ENCODE assay signal across 17 cellular contexts in genomic region chr4:122403860-122404259, GRCh38. TPM values are rescaled to one million over a fixed set of nuclear protein-coding genes. Genes with fewer than 3 reads are reported as not detected.
A peak's percentile ranks its signal among the peaks of the same experiment; 100 is the strongest.
DNase-seq lines count a peak whose midpoint lies in the region; ATAC-seq, FAIRE-seq and TF ChIP-seq lines count a peak whose summit lies in the region.
"Had no signal": no experiment of that assay in that cellular context is flagged by ENCODE, and none has a peak within 500 bp of the region (broad histone marks: within the 10 kb centered on the region; RNA-seq: fewer than 3 reads in every experiment).

No MANE protein-coding gene starts in this region.

- H3K27ac ChIP-seq in K562 (ENCODE audit: extremely low read depth, low read depth, low read length) (no peak overlapping the region), mesendoderm (ENCODE audit: low read depth, low read length) (no peak overlapping the region)
- H3K27ac ChIP-seq in CD8-positive, alpha-beta T cell (ENCODE audit: low read depth, low read length) = no peak overlapping the region
- H3K27ac ChIP-seq: BLaER1 had no signal

- CTCF ChIA-PET in K562 (lab: Yijun Ruan, JAX; ENCODE audit: low intra/inter-chr PET ratio) = no interaction called here
- CTCF ChIA-PET in CD8-positive, alpha-beta T cell (lab: Charles Lee) = no interaction called here

- no peaks in the 10 kb centered on the region for H3K79me1 ChIP-seq in mesendoderm (ENCODE audit: low read length)

- H3K9ac ChIP-seq in K562 (ENCODE audit: insufficient read depth in 1 of 2, low read depth in 2 of 2, low read length in 2 of 2) = peak overlapping the region in 1 of 2 experiments; percentile 62; a peak in 1 of 4 replicates
- no peak overlapping the region for H3K9ac ChIP-seq in mesendoderm (ENCODE audit: low read length)
- H3K9ac ChIP-seq: BLaER1 had no signal

- TF ChIP-seq EP300 in K562 (IDR thresholded peaks at IDR 0.05; ENCODE audit: low read length) = no peak

- H4K8ac ChIP-seq in mesendoderm (ENCODE audit: low read depth, low read length) = no peak overlapping the region

- DNase-seq in NCI-H82 (lab: John Stamatoyannopoulos, UW) = peak; percentile 7
- DNase-seq in NCI-H82 treated with DMSO at 0.1 percent for 48 hours (lab: John Stamatoyannopoulos, UW; ENCODE audit: unreplicated experiment) = no peak
- DNase-seq in K562 (ENCODE audit: extremely low read depth in 1 of 4, low spot score in 3 of 4) = peak in 1 of 4 experiments; percentile 28
- peak; percentile 6 for DNase-seq in mesendoderm
- DNase-seq in NCI-H1105 treated with DMSO at 0.1 percent for 48 hours (lab: John Stamatoyannopoulos, UW) = no peak
- DNase-seq in NCI-H146 (lab: John Stamatoyannopoulos, UW) = no peak
- no peak for DNase-seq in CD8-positive, alpha-beta T cell
- DNase-seq: 8988T, AML-193, DMS53, GOT3, HFFc6 had no signal

- peak overlapping the region; percentile 12; the same call in 1 of the 2 replicates for H3K4me2 ChIP-seq in K562 (ENCODE audit: insufficient read depth, low read length)
- H3K4me2 ChIP-seq in mesendoderm (ENCODE audit: low read length) = no peak overlapping the region
- H3K4me2 ChIP-seq: BLaER1 had no signal

- no peaks in the 10 kb centered on the region for H3K9me3 Mint-ChIP-seq in CD8-positive, alpha-beta T cell
- H3K9me3 Mint-ChIP-seq: HFFc6 had no signal

- no peak for TF ChIP-seq RAD21 in K562 (CRISPR knock-in tag; conservative IDR thresholded peaks at IDR 0.05 in 1 of 2, IDR thresholded peaks at IDR 0.05 in 1 of 2)

- no peak for FAIRE-seq in K562 (lab: Jason Lieb, UNC)
- FAIRE-seq: GM18507, HepG2, HTR-8/SVneo had no signal

- 8% methylated on average over 3 of the region's 3 CpGs for WGBS in K562 (ENCODE audit: insufficient coverage, low coverage, missing lambda C conversion rate)
- no CpG with 5 or more reads among the region's 3 CpGs for WGBS in mesendoderm (ENCODE audit: extremely low coverage, insufficient coverage, low lambda C conversion rate)

- H3K9me3 ChIP-seq in K562 (replicated peaks; ENCODE audit: control insufficient read depth, insufficient read depth, low read depth, low read length) = no peaks in the 10 kb centered on the region
- H3K9me3 ChIP-seq in CD8-positive, alpha-beta T cell (ENCODE audit: low read length) = no peaks in the 10 kb centered on the region
- H3K9me3 ChIP-seq: BLaER1, HAP-1 had no signal

- H2BK5ac ChIP-seq in mesendoderm (ENCODE audit: low read length) = no peak overlapping the region

- H3K27me3 ChIP-seq in K562 (ENCODE audit: control insufficient read depth in 2 of 2, insufficient read depth in 2 of 2, low read length in 2 of 2) (no peaks in the 10 kb centered on the region), mesendoderm (ENCODE audit: insufficient read depth, low read length, poor library complexity) (no peaks in the 10 kb centered on the region)
- H3K27me3 ChIP-seq in CD8-positive, alpha-beta T cell (ENCODE audit: insufficient read depth, low read length) = no peaks in the 10 kb centered on the region
- H3K27me3 ChIP-seq: BLaER1 had no signal

- peak overlapping the region; percentile 48; the same call in 1 of the 2 replicates for H2AFZ ChIP-seq in K562 (ENCODE audit: low read depth, low read length)

- H3K27ac Mint-ChIP-seq in CD8-positive, alpha-beta T cell = no peak overlapping the region
- H3K27ac Mint-ChIP-seq: HFFc6 had no signal

- no peaks in the 10 kb centered on the region for H3K36me3 Mint-ChIP-seq in CD8-positive, alpha-beta T cell

- no peak overlapping the region for H3K18ac ChIP-seq in mesendoderm (ENCODE audit: low read length)

- H3K4me3 Mint-ChIP-seq in CD8-positive, alpha-beta T cell = no peak overlapping the region
- H3K4me3 Mint-ChIP-seq: HFFc6 had no signal

- TF ChIP-seq CTCF in K562 (IDR thresholded peaks at IDR 0.05 in 2 of 3, conservative IDR thresholded peaks at IDR 0.05 in 1 of 3; ENCODE audit: insufficient read depth in 2 of 3, low read depth in 1 of 3, low read length in 3 of 3) = no peak
- TF ChIP-seq CTCF in CD8-positive, alpha-beta T cell (IDR thresholded peaks at IDR 0.05) = no peak

- POLR2A ChIA-PET in K562 (lab: Yijun Ruan, JAX) = no interaction called here
- POLR2A ChIA-PET in CD8-positive, alpha-beta T cell (lab: Charles Lee) = no interaction called here

- H4K5ac ChIP-seq in mesendoderm (ENCODE audit: low read length) = no peak overlapping the region

- H3K36me3 ChIP-seq in K562 (ENCODE audit: control insufficient read depth, insufficient read depth, low read length) (no peaks in the 10 kb centered on the region), mesendoderm (ENCODE audit: control insufficient read depth, insufficient read depth, low read length) (no peaks in the 10 kb centered on the region)
- H3K36me3 ChIP-seq in CD8-positive, alpha-beta T cell (ENCODE audit: insufficient read depth, low read length) = no peaks in the 10 kb centered on the region
- H3K36me3 ChIP-seq: BLaER1, HAP-1 had no signal

- no peaks in the 10 kb centered on the region for H3K4me1 Mint-ChIP-seq in CD8-positive, alpha-beta T cell (ENCODE audit: low read depth)

- no peak overlapping the region for H2BK15ac ChIP-seq in mesendoderm (replicated peaks; ENCODE audit: low read depth)

- no peak overlapping the region for H2BK120ac ChIP-seq in mesendoderm (ENCODE audit: low read depth, low read length)

- H2AK5ac ChIP-seq in mesendoderm (ENCODE audit: low read length) = no peak overlapping the region

- no peak overlapping the region for H3K56ac ChIP-seq in mesendoderm (ENCODE audit: low read length)

- H3K23ac ChIP-seq in mesendoderm (ENCODE audit: low read length) = no peak overlapping the region

- BruUV-seq in K562 (replicated peaks; lab: Mats Ljungman, UMichigan) = no TSS peak

- no peaks in the 10 kb centered on the region for H4K20me1 ChIP-seq in K562 (replicated peaks; ENCODE audit: control insufficient read depth, insufficient read depth, low read length)
- H4K20me1 ChIP-seq: BLaER1 had no signal

- peak; percentile 74 for ATAC-seq in K562
- no peak for ATAC-seq in CD8-positive, alpha-beta T cell
- ATAC-seq: HepG2 had no signal

- intact Hi-C loops in K562 (cut with micrococcal nuclease) = no loop called here
- intact Hi-C loops in CD8-positive, alpha-beta T cell (cut with DNase I, micrococcal nuclease) = no loop called here

- no peaks in the 10 kb centered on the region for H3K9me1 ChIP-seq in K562 (ENCODE audit: control insufficient read depth, insufficient read depth, low read length)

- in situ Hi-C loops in K562 (cut with MboI) = no loop called here

- no peak overlapping the region for H3K4me3 ChIP-seq in K562
- H3K4me3 ChIP-seq in mesendoderm (ENCODE audit: low read length) = no peak overlapping the region
- no peak overlapping the region for H3K4me3 ChIP-seq in CD8-positive, alpha-beta T cell (ENCODE audit: low read depth, low read length)
- H3K4me3 ChIP-seq: BLaER1, HAP-1 had no signal

- no peak overlapping the region for H3K4ac ChIP-seq in mesendoderm (ENCODE audit: low read depth, low read length)

- no peak for TF ChIP-seq POLR2A in K562 (conservative IDR thresholded peaks at IDR 0.05)

- peaks cover 11% of the 10 kb centered on the region for H3K27me3 Mint-ChIP-seq in CD8-positive, alpha-beta T cell (ENCODE audit: low read depth)

- H3K4me1 ChIP-seq in K562 (replicated peaks in 1 of 2; ENCODE audit: control insufficient read depth in 2 of 2, insufficient read depth in 2 of 2, low read length in 2 of 2) (no peaks in the 10 kb centered on the region), mesendoderm (ENCODE audit: control insufficient read depth, low read depth, low read length) (no peaks in the 10 kb centered on the region)
- no peaks in the 10 kb centered on the region for H3K4me1 ChIP-seq in CD8-positive, alpha-beta T cell (ENCODE audit: insufficient read depth, low read length)
- H3K4me1 ChIP-seq: BLaER1 had no signal

- H3K79me2 ChIP-seq in K562 (ENCODE audit: control insufficient read depth, insufficient read depth, low read length) (no peaks in the 10 kb centered on the region), mesendoderm (ENCODE audit: control insufficient read depth, insufficient read depth, low read length) (no peaks in the 10 kb centered on the region)

RNA-seq across cellular contexts. Expression of gene ADAD1, which starts 25.0 kb away (rescaled TPM):
- total RNA-seq in K562 (2011; cell fraction: chromatin; rRNA removed; ENCODE audit: low replicate concordance) = not detected in 2 replicates
- not detected in 2 replicates for total RNA-seq in K562 (2011; cell fraction: nucleolus; rRNA removed)
- total RNA-seq in K562 (2011; cell fraction: nucleoplasm; rRNA removed) = not detected in 2 replicates
- total RNA-seq in K562 (2014; rRNA removed) (not detected in 2 replicates), K562 (2014; rRNA removed; fragmentation: Illumina TruSeq; extraction: Trizol) (not detected in 2 replicates), K562 (2015; rRNA removed; fragmentation: Illumina TruSeq; extraction: Trizol) (not detected in 2 replicates), K562 (2021) (not detected in 2 replicates)
- polyA plus RNA-seq in K562 (2011; rRNA removed) (not detected in 2 replicates), K562 (2014; fragmentation: Illumina TruSeq; extraction: Trizol) (not detected in 2 replicates), K562 (2014; fragmentation: Nextera tagmentation; extraction: Ambion mirVana) (not detected), K562 (2014; rRNA removed) (not detected in 2 replicates)
- polyA plus RNA-seq in K562 (2011; cell fraction: cytosol; rRNA removed) = not detected in 2 replicates
- polyA plus RNA-seq in K562 (2011; cell fraction: nucleus; rRNA removed) = not detected in 2 replicates
- not detected in 2 replicates for polyA plus RNA-seq in K562 (2012)
- polyA minus RNA-seq in K562 (2011; rRNA and poly(A)+ RNA removed) = not detected in 2 replicates
- polyA minus RNA-seq in K562 (2011; cell fraction: cytosol; rRNA and poly(A)+ RNA removed) = not detected in 2 replicates
- polyA minus RNA-seq in K562 (2011; cell fraction: nucleus; rRNA and poly(A)+ RNA removed) = not detected in 2 replicates
- not detected for polyA plus RNA-seq in mesendoderm (2013, experiment 1 of 2)
- not detected for polyA plus RNA-seq in mesendoderm (2013, experiment 2 of 2)
- not detected for total RNA-seq in CD8-positive, alpha-beta T cell
- total RNA-seq: HepG2, HFFc6 had no signal
- polyA plus RNA-seq: HepG2 had no signal

RNA-seq across cellular contexts. Expression of gene IL2, which starts 52.7 kb away (rescaled TPM):
- not detected in 2 replicates for total RNA-seq in K562 (2011; cell fraction: chromatin; rRNA removed; ENCODE audit: low replicate concordance)
- not detected in 2 replicates for total RNA-seq in K562 (2011; cell fraction: nucleolus; rRNA removed)
- not detected in 2 replicates for total RNA-seq in K562 (2011; cell fraction: nucleoplasm; rRNA removed)
- total RNA-seq in K562 (2014; rRNA removed) = not detected in 2 replicates
- not detected in 2 replicates for total RNA-seq in K562 (2014; rRNA removed; fragmentation: Illumina TruSeq; extraction: Trizol)
- total RNA-seq in K562 (2015; rRNA removed; fragmentation: Illumina TruSeq; extraction: Trizol) = not detected in 2 replicates
- 0.89 and 1.6 TPM in 2 replicates for total RNA-seq in K562 (2021)
- polyA plus RNA-seq in K562 (2011; rRNA removed) = not detected in 2 replicates
- polyA plus RNA-seq in K562 (2011; cell fraction: cytosol; rRNA removed) = not detected in 2 replicates
- polyA plus RNA-seq in K562 (2011; cell fraction: nucleus; rRNA removed) = not detected in 2 replicates
- polyA plus RNA-seq in K562 (2012) = not detected in 2 replicates
- not detected in 2 replicates for polyA plus RNA-seq in K562 (2014; fragmentation: Illumina TruSeq; extraction: Trizol)
- polyA plus RNA-seq in K562 (2014; fragmentation: Nextera tagmentation; extraction: Ambion mirVana) = under 1 TPM in 1 of 2 experiments, not detected in 1; 0.11 TPM
- polyA plus RNA-seq in K562 (2014; rRNA removed) = not detected in 2 replicates
- not detected in 2 replicates for polyA minus RNA-seq in K562 (2011; rRNA and poly(A)+ RNA removed)
- not detected in 2 replicates for polyA minus RNA-seq in K562 (2011; cell fraction: cytosol; rRNA and poly(A)+ RNA removed)
- polyA minus RNA-seq in K562 (2011; cell fraction: nucleus; rRNA and poly(A)+ RNA removed) = not detected in 2 replicates
- 0.11 TPM for polyA plus RNA-seq in mesendoderm (2013, experiment 1 of 2)
- polyA plus RNA-seq in mesendoderm (2013, experiment 2 of 2) = 0.20 TPM
- total RNA-seq in CD8-positive, alpha-beta T cell = 1 to 10 TPM; 1.0 to 1.1 TPM
- total RNA-seq: HepG2, HFFc6 had no signal
- polyA plus RNA-seq: HepG2 had no signal

Comparison
In these comparisons a context has a peak if more than half of its experiments do, and no peak if none do; other contexts are left out.
1. DNase-seq: peak in NCI-H82 (single experiment) and mesendoderm (single experiment); none in NCI-H82 treated with DMSO at 0.1 percent for 48 hours (single experiment), NCI-H1105 treated with DMSO at 0.1 percent for 48 hours (single experiment), NCI-H146 (single experiment) and CD8-positive, alpha-beta T cell (0 of 7).